Comparison of ENCODE assay signal across 33 cellular contexts in genomic region chr6:49733680-49734079, GRCh38. TPM values are rescaled to one million over a fixed set of nuclear protein-coding genes. Genes with fewer than 3 reads are reported as not detected.
"Had no signal": no experiment of that assay in that cellular context is flagged by ENCODE, and none has a peak within 500 bp of the region (broad histone marks: within the 10 kb centered on the region; RNA-seq: fewer than 3 reads in every experiment).

No MANE protein-coding gene starts in this region.

- H3K9me3 ChIP-seq: esophagus squamous epithelium, gastroesophageal sphincter, heart right ventricle had no signal

- DNase-seq: activated CD4-positive, alpha-beta memory T cell treated with anti-CD3 and anti-CD28 coated beads, Interleukin-2, amount 10 ng/mL, durations not matched to agents 7 days and 5 days; activated CD4-positive, alpha-beta T cell treated with anti-CD3 and anti-CD28 coated beads for 36 hours; activated CD4-positive, alpha-beta T cell treated with anti-CD3 and anti-CD28 coated beads, Interleukin-2, amount 10 ng/mL, durations not matched to agents 24 days and 14 days; activated CD4-positive, CD25-positive, alpha-beta regulatory T cell; activated CD4-positive, CD25-positive, alpha-beta regulatory T cell treated with anti-CD3 and anti-CD28 coated beads, Interleukin-2, amount 50 U/mL, for 72 hours; activated CD8-positive, alpha-beta memory T cell treated with anti-CD3 and anti-CD28 coated beads, Interleukin-2, amount 50 U/mL, for 48 hours; activated gamma-delta T cell; activated naive CD4-positive, alpha-beta T cell; activated naive CD4-positive, alpha-beta T cell treated with anti-CD3 and anti-CD28 coated beads, Interleukin-2, amount 10 ng/mL, durations not matched to agents 7 days and 5 days; activated T-cell treated with anti-CD3 and anti-CD28 coated beads for 4 hours; activated T-cell treated with anti-CD3 and anti-CD28 coated beads, Interleukin-2, amount 50 U/mL, for 24 hours; activated T-cell treated with anti-CD3 and anti-CD28 coated beads, Interleukin-2, amount 50 U/mL, for 72 hours; amniotic stem cell; anterior cingulate cortex; brain microvascular endothelial cell; dorsolateral prefrontal cortex; effector memory CD4-positive, alpha-beta T cell; endodermal cell; esophagus squamous epithelium; foreskin melanocyte; heart right ventricle; T-helper 2 cell had no signal

- H3K36me3 ChIP-seq: brain microvascular endothelial cell, esophagus squamous epithelium, gastroesophageal sphincter, heart right ventricle had no signal

- ATAC-seq: activated CD4-positive, alpha-beta T cell treated with anti-CD3 and anti-CD28 coated beads for 36 hours; activated naive CD4-positive, alpha-beta T cell treated with anti-CD3 and anti-CD28 coated beads, Interleukin-2, amount 50 U/mL, for 72 hours; activated T-cell treated with anti-CD3 and anti-CD28 coated beads, Interleukin-2, amount 50 U/mL, for 72 hours; gastroesophageal sphincter; heart right ventricle had no signal

- H3K27ac ChIP-seq: brain microvascular endothelial cell, coronary artery, dorsolateral prefrontal cortex, esophagus squamous epithelium, gastroesophageal sphincter, heart right ventricle, hepatocyte had no signal

- H3K27me3 ChIP-seq: brain microvascular endothelial cell, esophagus squamous epithelium, gastroesophageal sphincter, heart right ventricle, hepatocyte had no signal

- H3K4me3 ChIP-seq: coronary artery, dorsolateral prefrontal cortex, esophagus squamous epithelium, gastroesophageal sphincter, heart right ventricle, hepatocyte had no signal

- H3K4me1 ChIP-seq: esophagus squamous epithelium, gastroesophageal sphincter, heart right ventricle had no signal

RNA-seq across cellular contexts. Expression of gene CRISP3, which starts 10.5 kb away (rescaled TPM):
- total RNA-seq: activated CD4-positive, alpha-beta memory T cell treated with anti-CD3 and anti-CD28 coated beads, Interleukin-2, amount 10 ng/mL, durations not matched to agents 7 days and 5 days; activated CD4-positive, alpha-beta T cell treated with anti-CD3 and anti-CD28 coated beads for 36 hours; activated CD4-positive, alpha-beta T cell treated with anti-CD3 and anti-CD28 coated beads, Interleukin-2, amount 10 ng/mL, durations not matched to agents 24 days and 14 days; activated naive CD4-positive, alpha-beta T cell treated with anti-CD3 and anti-CD28 coated beads, Interleukin-2, amount 50 U/mL, for 72 hours; activated T-cell treated with anti-CD3 and anti-CD28 coated beads, Interleukin-2, amount 50 U/mL, for 72 hours; astrocyte; cerebellum; endodermal cell; fibroblast of lung; fibroblast of villous mesenchyme; glomerular endothelial cell; hepatocyte had no signal

RNA-seq across cellular contexts. Expression of gene CRISP2, which starts 20.3 kb away (rescaled TPM):
- total RNA-seq: activated CD4-positive, alpha-beta memory T cell treated with anti-CD3 and anti-CD28 coated beads, Interleukin-2, amount 10 ng/mL, durations not matched to agents 7 days and 5 days; activated CD4-positive, alpha-beta T cell treated with anti-CD3 and anti-CD28 coated beads for 36 hours; activated CD4-positive, alpha-beta T cell treated with anti-CD3 and anti-CD28 coated beads, Interleukin-2, amount 10 ng/mL, durations not matched to agents 24 days and 14 days; activated naive CD4-positive, alpha-beta T cell treated with anti-CD3 and anti-CD28 coated beads, Interleukin-2, amount 50 U/mL, for 72 hours; activated T-cell treated with anti-CD3 and anti-CD28 coated beads, Interleukin-2, amount 50 U/mL, for 72 hours; astrocyte; bronchial epithelial cell; cardiac septum; dorsolateral prefrontal cortex; endodermal cell; fibroblast of lung; fibroblast of villous mesenchyme; gastroesophageal sphincter; glomerular endothelial cell; heart right ventricle had no signal

RNA-seq across cellular contexts. Expression of gene PGK2, which starts 53.4 kb away (rescaled TPM):
- total RNA-seq: activated CD4-positive, alpha-beta memory T cell treated with anti-CD3 and anti-CD28 coated beads, Interleukin-2, amount 10 ng/mL, durations not matched to agents 7 days and 5 days; activated CD4-positive, alpha-beta T cell treated with anti-CD3 and anti-CD28 coated beads for 36 hours; activated CD4-positive, alpha-beta T cell treated with anti-CD3 and anti-CD28 coated beads, Interleukin-2, amount 10 ng/mL, durations not matched to agents 24 days and 14 days; activated naive CD4-positive, alpha-beta T cell treated with anti-CD3 and anti-CD28 coated beads, Interleukin-2, amount 50 U/mL, for 72 hours; activated T-cell treated with anti-CD3 and anti-CD28 coated beads, Interleukin-2, amount 50 U/mL, for 72 hours; astrocyte; bronchial epithelial cell; cardiac septum; cerebellum; dorsolateral prefrontal cortex; endodermal cell; esophagus squamous epithelium; fibroblast of lung; fibroblast of villous mesenchyme; gastroesophageal sphincter; glomerular endothelial cell; heart right ventricle; hepatocyte had no signal
